In genomic region chr20:3471397-3472021, GRCh38 we compare ENCODE assay signal across 8 cellular contexts. TPM values are rescaled to one million over a fixed set of nuclear protein-coding genes. Genes with fewer than 3 reads are reported as not detected.
DNase-seq lines count a peak whose midpoint lies in the region; ATAC-seq and TF ChIP-seq lines count a peak whose summit lies in the region.

No MANE protein-coding gene starts in this region.

- H3F3A ChIP-seq in PC-3 (ENCODE audit: low read length, unreplicated experiment) = no peaks in the 10 kb centered on the region

- peaks cover 4% of the 10 kb centered on the region for H3K27me3 Mint-ChIP-seq in stimulated activated naive CD8-positive, alpha-beta T cell treated with anti-CD3 and anti-CD28 coated beads, Interleukin-15, Interleukin-2, amounts not matched to agents 100 ng/mL and 50 ng/mL, for 24 hours

- H3K36me3 Mint-ChIP-seq in stimulated activated naive CD8-positive, alpha-beta T cell treated with anti-CD3 and anti-CD28 coated beads, Interleukin-15, Interleukin-2, amounts not matched to agents 100 ng/mL and 50 ng/mL, for 24 hours (ENCODE audit: low read depth) = no peaks in the 10 kb centered on the region

- no peak for TF ChIP-seq CTCF in PC-3 (conservative IDR thresholded peaks at IDR 0.05; ENCODE audit: low read depth, low read length)
- TF ChIP-seq CTCF in epithelial cell of esophagus (IDR thresholded peaks at IDR 0.05; ENCODE audit: insufficient read depth, low read depth, low read length, missing control alignments) = no peak
- no peak for TF ChIP-seq CTCF in neutrophil (IDR thresholded peaks at IDR 0.05)

- H4K20me1 ChIP-seq in PC-3 (ENCODE audit: low read length) = peaks cover 11% of the 10 kb centered on the region; the same call in 1 of the 2 replicates

- peak overlapping the region; percentile 91 for H2AFZ ChIP-seq in PC-3 (ENCODE audit: low read length)

- H3K27ac Mint-ChIP-seq in stimulated activated naive CD8-positive, alpha-beta T cell treated with anti-CD3 and anti-CD28 coated beads, Interleukin-15, Interleukin-2, amounts not matched to agents 100 ng/mL and 50 ng/mL, for 24 hours = peak overlapping the region; percentile 84

- H3K4me1 Mint-ChIP-seq in stimulated activated naive CD8-positive, alpha-beta T cell treated with anti-CD3 and anti-CD28 coated beads, Interleukin-15, Interleukin-2, amounts not matched to agents 100 ng/mL and 50 ng/mL, for 24 hours (ENCODE audit: low read depth) = peaks cover 34% of the 10 kb centered on the region

- no peaks in the 10 kb centered on the region for H3K9me3 Mint-ChIP-seq in stimulated activated naive CD8-positive, alpha-beta T cell treated with anti-CD3 and anti-CD28 coated beads, Interleukin-15, Interleukin-2, amounts not matched to agents 100 ng/mL and 50 ng/mL, for 24 hours

- DNase-seq in stimulated activated naive CD8-positive, alpha-beta T cell treated with anti-CD3 and anti-CD28 coated beads, Interleukin-15, Interleukin-2, amounts not matched to agents 100 U/mL and 50 U/mL, for 24 hours = no peak
- no peak for DNase-seq in PC-3
- no peak for DNase-seq in epithelial cell of esophagus (ENCODE audit: low read depth)
- no peak for DNase-seq in NCI-H1048 (lab: John Stamatoyannopoulos, UW)
- no peak for DNase-seq in DMS153 treated with DMSO at 0.1 percent for 48 hours (lab: John Stamatoyannopoulos, UW; ENCODE audit: unreplicated experiment)

- BruUV-seq in PC-3 (replicated peaks; lab: Mats Ljungman, UMichigan) = TSS peak; percentile 61

- H3K9me2 ChIP-seq in PC-3 (replicated peaks; ENCODE audit: low read length) = no peaks in the 10 kb centered on the region

- peak overlapping the region; percentile 92 for H3K4me3 Mint-ChIP-seq in stimulated activated naive CD8-positive, alpha-beta T cell treated with anti-CD3 and anti-CD28 coated beads, Interleukin-15, Interleukin-2, amounts not matched to agents 100 ng/mL and 50 ng/mL, for 24 hours

- peaks cover 12% of the 10 kb centered on the region for H3K4me1 ChIP-seq in PC-3 (ENCODE audit: insufficient read depth, low read length)
- H3K4me1 ChIP-seq in neutrophil (ENCODE audit: control insufficient read depth in 1 of 2, insufficient read depth in 1 of 2, low read depth in 1 of 2, low read length in 1 of 2) = peaks cover 19 to 21% of the 10 kb centered on the region in 2 experiments

- H3K9ac ChIP-seq in PC-3 (ENCODE audit: low read length) = peak overlapping the region; percentile 82

- H3K4me2 ChIP-seq in PC-3 (ENCODE audit: low read length) = peak overlapping the region; percentile 96

- peaks cover 55% of the 10 kb centered on the region for H3K79me2 ChIP-seq in PC-3 (ENCODE audit: low read length)

- H3K36me3 ChIP-seq in PC-3 (ENCODE audit: low read depth, low read length) = no peaks in the 10 kb centered on the region
- no peaks in the 10 kb centered on the region for H3K36me3 ChIP-seq in neutrophil

- no peak overlapping the region for H3K27ac ChIP-seq in PC-3 (ENCODE audit: low read length)
- peak overlapping the region; percentile 61 for H3K27ac ChIP-seq in neutrophil

- POLR2A ChIA-PET in PC-3 (lab: Charles Lee; ENCODE audit: unreplicated experiment) = interaction anchor here (0.6 kb wide), 1 partner anchor 416 kb away, joined by 8 read pairs; no protein-coding TSS in a partner anchor

- H3K9me3 ChIP-seq in PC-3 (ENCODE audit: low read length) (no peaks in the 10 kb centered on the region), neutrophil (no peaks in the 10 kb centered on the region)

- CTCF ChIA-PET in PC-3 (lab: Charles Lee) = no interaction called here

- intact Hi-C loops in PC-3 (cut with micrococcal nuclease) = loop anchor here (5.0 kb wide), 1 partner anchor 64 kb away; the partner anchor contains the start of gene DNAAF9

- H3K4me3 ChIP-seq in PC-3 (ENCODE audit: low read length) = peak overlapping the region; percentile 87
- H3K4me3 ChIP-seq in epithelial cell of esophagus (ENCODE audit: low read length) = peak overlapping the region; percentile 83
- peak overlapping the region; percentile 75 to 83 for H3K4me3 ChIP-seq in neutrophil (ENCODE audit: low read depth in 1 of 2, low read length in 1 of 2)

- no peak for ATAC-seq in stimulated activated naive CD8-positive, alpha-beta T cell treated with anti-CD3 and anti-CD28 coated beads, Interleukin-15, Interleukin-2, amounts not matched to agents 100 U/mL and 50 U/mL, for 24 hours
- ATAC-seq in PC-3 (peak; percentile 25; the same call in 1 of the 2 replicates), HG03571 (IDR thresholded peaks at IDR 0.05; ENCODE audit: unreplicated experiment) (no peak)

- H3K27me3 ChIP-seq in PC-3 (ENCODE audit: low read length) (peaks cover 3% of the 10 kb centered on the region; the same call in 1 of the 2 replicates), neutrophil (peaks cover 7% of the 10 kb centered on the region)

RNA-seq across cellular contexts. Expression of gene ATRN, which starts 0.7 kb away (rescaled TPM):
- 26.1 and 29.6 TPM in 2 replicates for total RNA-seq in PC-3 (2014; rRNA removed)
